ENCODE assay signal across 8 cellular contexts in genomic region chr2:202911513-202912341, GRCh38. TPM values are rescaled to one million over a fixed set of nuclear protein-coding genes. Genes with fewer than 3 reads are reported as not detected.
DNase-seq lines count a peak whose midpoint lies in the region; ATAC-seq, FAIRE-seq and TF ChIP-seq lines count a peak whose summit lies in the region.

Gene CARF (plus strand): TSS chr2:202912275. CDS start chr2:202941903, 29,628 bp downstream.
Gene WDR12 (minus strand): TSS chr2:202911673. CDS start chr2:202911476, 197 bp downstream.

- H3K27me3 ChIP-seq in bronchial epithelial cell (ENCODE audit: control insufficient read depth, insufficient read depth, low read length), result no peaks in the 10 kb centered on the region
- no peaks in the 10 kb centered on the region for H3K27me3 ChIP-seq in small intestine (ENCODE audit: control insufficient read depth in 2 of 2, insufficient read depth in 2 of 2, low read length in 2 of 2)

- H3K4me3 ChIP-seq in WI38 (ENCODE audit: low read depth, low read length), result peak within 1 kb of the TSS; percentile 96
- H3K4me3 ChIP-seq in bronchial epithelial cell (ENCODE audit: low read depth, low read length), result peak within 1 kb of the TSS; percentile 48
- H3K4me3 ChIP-seq in small intestine (ENCODE audit: low read depth in 1 of 2, low read length in 2 of 2), result peak within 1 kb of the TSS; percentile 28 to 74

- 0 to 1% (median 1%) methylated on average over 39 of the region's 39 CpGs for WGBS in small intestine, 3 donors

- no peaks in the 10 kb centered on the region for H3K9me3 ChIP-seq in small intestine (ENCODE audit: control insufficient read depth, low read depth)

- peak within 1 kb of the TSS; percentile 73 to 95 for H3K27ac ChIP-seq in small intestine (ENCODE audit: low read depth in 1 of 2, low read length in 1 of 2)

- ATAC-seq in GM18909 (IDR thresholded peaks at IDR 0.05; ENCODE audit: poor library complexity, unreplicated experiment) (peak; percentile 80), HG03159 (IDR thresholded peaks at IDR 0.05; ENCODE audit: unreplicated experiment) (peak; percentile 79)

- FAIRE-seq in bronchial epithelial cell (lab: Jason Lieb, UNC) (no peak), small intestine (lab: Jason Lieb, UNC) (no peak)

- H3K4me1 ChIP-seq in small intestine (ENCODE audit: control insufficient read depth in 2 of 2, insufficient read depth in 1 of 2, low read depth in 1 of 2, low read length in 1 of 2), result no peaks in the 10 kb centered on the region

- no peak for TF ChIP-seq CTCF in WI38 (IDR thresholded peaks at IDR 0.05; ENCODE audit: low read depth, low read length)
- TF ChIP-seq CTCF in bronchial epithelial cell (IDR thresholded peaks at IDR 0.05; ENCODE audit: insufficient read depth, low read length, severe bottlenecking), result no peak

- H3K36me3 ChIP-seq in bronchial epithelial cell (ENCODE audit: control insufficient read depth, insufficient read depth, low read length) (no peaks in the 10 kb centered on the region), small intestine (ENCODE audit: control insufficient read depth in 2 of 2, insufficient read depth in 2 of 2, low read length in 2 of 2) (no peaks in the 10 kb centered on the region)

- DNase-seq in AG08395 (ENCODE audit: low spot score), result peak; percentile 98
- DNase-seq in NCI-H2227 (lab: John Stamatoyannopoulos, UW; ENCODE audit: unreplicated experiment), result peak; percentile 98
- DNase-seq in bronchial epithelial cell (ENCODE audit: low read depth), result peak; percentile 87
- DNase-seq in iPS-NIHi7 (ENCODE audit: extremely low spot score), result peak; percentile 92
- peak; percentile 95 for DNase-seq in small intestine

RNA-seq across cellular contexts. Expression of gene CARF, which starts in this region (rescaled TPM):
- 2.4 and 3.2 TPM in 2 replicates for total RNA-seq in bronchial epithelial cell
- 1 to 10 TPM in 2 of 3 donors, under 1 TPM in 1; 0.89 to 2.1 (median 1.4) TPM for polyA plus RNA-seq in small intestine

RNA-seq across cellular contexts. Expression of gene WDR12, which starts in this region (rescaled TPM):
- total RNA-seq in bronchial epithelial cell, result 19.5 and 55.0 TPM in 2 replicates
- polyA plus RNA-seq in small intestine, result 10 to 100 TPM; 22.0 to 31.1 (median 27.5) TPM

Comparison
In these comparisons a context has a peak if more than half of its experiments do, and no peak if none do; other contexts are left out.
1. Peak in every context shown above with its lines: DNase-seq, ATAC-seq, H3K4me3 ChIP-seq and H3K27ac ChIP-seq.